Comparison of ENCODE assay signal across 22 cellular contexts in the genomic region with DNA sequence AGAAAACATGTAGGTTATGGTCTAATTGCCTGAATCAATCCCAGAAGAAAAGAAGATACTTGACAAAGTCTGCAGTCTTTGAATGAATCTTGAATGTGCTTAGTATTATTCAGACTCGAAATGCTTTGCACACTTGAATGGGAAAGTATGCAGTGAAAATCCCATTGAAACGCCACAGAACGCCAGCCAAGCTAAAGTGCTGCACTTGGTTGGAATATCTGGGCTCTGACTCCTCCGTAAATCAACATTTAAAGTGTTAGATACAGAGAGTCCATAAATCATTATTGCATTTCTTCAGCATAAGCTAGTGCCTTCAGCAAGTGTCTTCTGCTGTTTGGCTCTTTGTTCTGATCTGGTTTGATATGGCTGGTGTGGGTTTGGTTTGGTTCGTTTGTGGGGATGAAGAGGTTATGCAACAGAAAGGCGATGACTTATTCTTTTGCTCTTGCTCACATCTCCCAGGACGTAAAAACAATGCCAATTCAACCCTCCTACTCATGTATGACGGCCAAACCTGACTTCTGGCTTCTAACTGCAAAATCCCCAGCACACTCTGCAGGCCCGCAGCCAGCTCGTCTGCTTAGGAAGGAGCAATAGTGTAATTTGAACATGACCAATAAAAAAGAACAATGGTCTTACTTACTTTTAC.
A peak's percentile ranks its signal among the peaks of the same experiment; 100 is the strongest.
DNase-seq lines count a peak whose midpoint lies in the region; ATAC-seq and TF ChIP-seq lines count a peak whose summit lies in the region.
"Had no signal": no experiment of that assay in that cellular context is flagged by ENCODE, and none has a peak within 500 bp of the region (broad histone marks: within the 10 kb centered on the region; RNA-seq: fewer than 3 reads in every experiment).

No MANE protein-coding gene starts in this region.

- peaks cover 5 to 9% of the 10 kb centered on the region in 2 donors for H3K4me1 ChIP-seq in aorta (ENCODE audit: control insufficient read depth in 1 of 2, insufficient read depth in 2 of 2, low read length in 2 of 2)
- H3K4me1 ChIP-seq: HAP-1 had no signal

- DNase-seq in Right ventricle myocardium inferior (ENCODE audit: missing footprints): peak; percentile 87
- no peak for DNase-seq in cardiac septum (ENCODE audit: low spot score)
- peak; percentile 81 for DNase-seq in fibroblast of mammary gland (ENCODE audit: low read depth)
- no peak for DNase-seq in omental fat pad (ENCODE audit: low spot score)
- peak; percentile 82 to 88 for DNase-seq in aorta
- no peak for DNase-seq in activated CD8-positive, alpha-beta T cell treated with anti-CD3 and anti-CD28 coated beads for 36 hours
- no peak for DNase-seq in HPDE6-E6E7 (ENCODE audit: extremely low spot score)
- DNase-seq: activated effector memory CD4-positive, alpha-beta T cell treated with Interleukin-2 at 50 U/mL for 16 hours; CD4-positive, alpha-beta T cell; dermis blood vessel endothelial cell; EL; mesendoderm; NCI-H1436; NCI-H524; small intestine had no signal

- TF ChIP-seq CTCF in fibroblast of mammary gland (conservative IDR thresholded peaks at IDR 0.05; ENCODE audit: control insufficient read depth, insufficient read depth, low read depth, low read length) (no peak), omental fat pad (IDR thresholded peaks at IDR 0.05) (no peak)
- no peak for TF ChIP-seq CTCF in activated CD8-positive, alpha-beta T cell treated with anti-CD3 and anti-CD28 coated beads for 36 hours (IDR thresholded peaks at IDR 0.05)

- H3K4me1 Mint-ChIP-seq in activated CD8-positive, alpha-beta T cell treated with anti-CD3 and anti-CD28 coated beads for 36 hours (ENCODE audit: low read depth): no peaks in the 10 kb centered on the region
- H3K4me1 Mint-ChIP-seq: neural crest cell had no signal

- WGBS in aorta, 2 donors: 3 to 5% methylated on average over 10 of the region's 10 CpGs

- intact Hi-C loops in Right ventricle myocardium inferior (cut with DNase I) (no loop called here), cardiac septum (cut with DNase I) (no loop called here), aorta (cut with DNase I) (no loop called here)
- intact Hi-C loops in activated CD8-positive, alpha-beta T cell treated with anti-CD3 and anti-CD28 coated beads for 36 hours (cut with micrococcal nuclease): no loop called here

- CTCF ChIA-PET in activated CD8-positive, alpha-beta T cell treated with anti-CD3 and anti-CD28 coated beads for 36 hours (lab: Charles Lee): no interaction called here

- H3K4me3 ChIP-seq in fibroblast of mammary gland (ENCODE audit: control insufficient read depth, low read depth, low read length) (no peak overlapping the region), aorta (ENCODE audit: low read length in 2 of 2) (no peak overlapping the region)
- H3K4me3 ChIP-seq: HAP-1, K562 had no signal

- no peak overlapping the region for H3K4me3 Mint-ChIP-seq in activated CD8-positive, alpha-beta T cell treated with anti-CD3 and anti-CD28 coated beads for 36 hours
- H3K4me3 Mint-ChIP-seq: CD4-positive, alpha-beta T cell; neural crest cell; stimulated activated naive CD8-positive, alpha-beta T cell treated with anti-CD3 and anti-CD28 coated beads, Interleukin-15, Interleukin-2, amounts not matched to agents 100 ng/mL and 50 ng/mL, for 24 hours had no signal

- H3K27me3 Mint-ChIP-seq in activated CD8-positive, alpha-beta T cell treated with anti-CD3 and anti-CD28 coated beads for 36 hours: no peaks in the 10 kb centered on the region
- H3K27me3 Mint-ChIP-seq: CD4-positive, alpha-beta T cell had no signal

- POLR2A ChIA-PET in activated CD8-positive, alpha-beta T cell treated with anti-CD3 and anti-CD28 coated beads for 36 hours (lab: Charles Lee): no interaction called here

- no peak overlapping the region for H3K27ac Mint-ChIP-seq in activated CD8-positive, alpha-beta T cell treated with anti-CD3 and anti-CD28 coated beads for 36 hours
- H3K27ac Mint-ChIP-seq: CD4-positive, alpha-beta T cell; stimulated activated naive CD8-positive, alpha-beta T cell treated with anti-CD3 and anti-CD28 coated beads, Interleukin-15, Interleukin-2, amounts not matched to agents 100 ng/mL and 50 ng/mL, for 24 hours had no signal

- H3K36me3 ChIP-seq in aorta (ENCODE audit: control insufficient read depth in 1 of 2, insufficient read depth in 2 of 2, low read length in 1 of 2): no peaks in the 10 kb centered on the region
- H3K36me3 ChIP-seq: HAP-1 had no signal

- H3K27me3 ChIP-seq in aorta (ENCODE audit: control insufficient read depth in 1 of 2, insufficient read depth in 2 of 2, low read length in 1 of 2): no peaks in the 10 kb centered on the region

- ATAC-seq in Right ventricle myocardium inferior (peak; percentile 87), omental fat pad (ENCODE audit: low FRiP score) (peak; percentile 87), aorta (ENCODE audit: low FRiP score) (peak; percentile 78), HG03159 (IDR thresholded peaks at IDR 0.05; ENCODE audit: unreplicated experiment) (no peak)
- ATAC-seq in activated CD8-positive, alpha-beta T cell treated with anti-CD3 and anti-CD28 coated beads for 36 hours: no peak
- ATAC-seq: K562, SK-N-SH treated with all-trans-retinoic acid at 6 μM for 48 hours had no signal

- peak overlapping the region in 1 of 2 donors; percentile 41 for H3K27ac ChIP-seq in aorta (ENCODE audit: low read depth in 1 of 2, low read length in 2 of 2)
- H3K27ac ChIP-seq: 22Rv1 had no signal

- no peaks in the 10 kb centered on the region for H3K9me3 ChIP-seq in aorta (ENCODE audit: control insufficient read depth, low read length)
- H3K9me3 ChIP-seq: HAP-1 had no signal

- H3K9me3 Mint-ChIP-seq in activated CD8-positive, alpha-beta T cell treated with anti-CD3 and anti-CD28 coated beads for 36 hours: no peaks in the 10 kb centered on the region
- H3K9me3 Mint-ChIP-seq: CD4-positive, alpha-beta T cell; neural crest cell; stimulated activated naive CD8-positive, alpha-beta T cell treated with anti-CD3 and anti-CD28 coated beads, Interleukin-15, Interleukin-2, amounts not matched to agents 100 ng/mL and 50 ng/mL, for 24 hours had no signal

- H3K36me3 Mint-ChIP-seq in activated CD8-positive, alpha-beta T cell treated with anti-CD3 and anti-CD28 coated beads for 36 hours (ENCODE audit: low read depth): no peaks in the 10 kb centered on the region

Comparison
In these comparisons a context has a peak if more than half of its experiments do, and no peak if none do; other contexts are left out.
1. DNase-seq: peak in Right ventricle myocardium inferior (single experiment), fibroblast of mammary gland (single experiment) and aorta (2 of 2); none in cardiac septum (single experiment), omental fat pad (single experiment), activated CD8-positive, alpha-beta T cell treated with anti-CD3 and anti-CD28 coated beads for 36 hours (single experiment) and HPDE6-E6E7 (single experiment).
2. ATAC-seq: peak in Right ventricle myocardium inferior (single experiment), omental fat pad (single experiment) and aorta (single experiment); none in activated CD8-positive, alpha-beta T cell treated with anti-CD3 and anti-CD28 coated beads for 36 hours (single experiment) and HG03159 (single experiment).